ENCODE assay signal across 22 cellular contexts in genomic region chr1:53465023-53465957, GRCh38. TPM values are rescaled to one million over a fixed set of nuclear protein-coding genes. Genes with fewer than 3 reads are reported as not detected.
"Had no signal": no experiment of that assay in that cellular context is flagged by ENCODE, and none has a peak within 500 bp of the region (broad histone marks: within the 10 kb centered on the region; RNA-seq: fewer than 3 reads in every experiment).

No MANE protein-coding gene starts in this region.

- H3K9me3 Mint-ChIP-seq: immature natural killer cell, nephron had no signal

- H3K27me3 ChIP-seq: sigmoid colon, upper lobe of left lung had no signal

- H3K27ac Mint-ChIP-seq: activated CD4-positive, alpha-beta T cell treated with anti-CD3 and anti-CD28 coated beads for 36 hours; activated naive CD8-positive, alpha-beta T cell; immature natural killer cell; nephron had no signal

- H3K27ac ChIP-seq: sigmoid colon, upper lobe of left lung, VCaP had no signal

- H3K27me3 Mint-ChIP-seq: activated CD4-positive, alpha-beta T cell treated with anti-CD3 and anti-CD28 coated beads for 36 hours; activated naive CD8-positive, alpha-beta T cell had no signal

- DNase-seq: activated CD4-positive, alpha-beta T cell treated with anti-CD3 and anti-CD28 coated beads for 36 hours; activated effector memory CD4-positive, alpha-beta T cell treated with anti-CD3 and anti-CD28 coated beads, Interleukin-2, amount 50 U/mL, for 16 hours; activated T-cell treated with anti-CD3 and anti-CD28 coated beads, Interleukin-2, amount 50 U/mL, for 1 hour; cerebellar nuclear complex; immature natural killer cell; left cardiac atrium; sigmoid colon; stimulated activated CD4-positive, alpha-beta T cell treated with anti-CD3 and anti-CD28 coated beads, Interleukin-2, amount 100 ng/mL, for 24 hours; stimulated activated naive CD8-positive, alpha-beta T cell treated with anti-CD3 and anti-CD28 coated beads, Interleukin-15, Interleukin-2, amounts not matched to agents 100 U/mL and 50 U/mL, for 24 hours; T-helper 1 cell had no signal

- ATAC-seq: activated CD4-positive, alpha-beta T cell treated with anti-CD3 and anti-CD28 coated beads for 36 hours; left cardiac atrium; stimulated activated naive CD8-positive, alpha-beta T cell treated with anti-CD3 and anti-CD28 coated beads, Interleukin-15, Interleukin-2, amounts not matched to agents 100 U/mL and 50 U/mL, for 24 hours had no signal

- H3K4me3 ChIP-seq: sigmoid colon, upper lobe of left lung had no signal

- H3K4me1 Mint-ChIP-seq: activated CD4-positive, alpha-beta T cell treated with anti-CD3 and anti-CD28 coated beads for 36 hours had no signal

- H3K4me3 Mint-ChIP-seq: activated CD4-positive, alpha-beta T cell treated with anti-CD3 and anti-CD28 coated beads for 36 hours; activated naive CD8-positive, alpha-beta T cell; immature natural killer cell; nephron had no signal

- H3K9me3 ChIP-seq: sigmoid colon, upper lobe of left lung had no signal

- H3K4me1 ChIP-seq: upper lobe of left lung had no signal

- H3K36me3 ChIP-seq: sigmoid colon, upper lobe of left lung had no signal

- H3K36me3 Mint-ChIP-seq: activated naive CD8-positive, alpha-beta T cell; immature natural killer cell had no signal

RNA-seq across cellular contexts. Expression of gene DMRTB1, which starts 6.1 kb away (rescaled TPM):
- total RNA-seq: dermis microvascular lymphatic vessel endothelial cell, glomerular endothelial cell, left cardiac atrium, lung microvascular endothelial cell, mucosa of gallbladder, omental fat pad, pulmonary artery endothelial cell, sigmoid colon, temporal lobe, upper lobe of left lung had no signal
- polyA plus RNA-seq: esophagus, immature natural killer cell, sigmoid colon had no signal
